In the genomic region with DNA sequence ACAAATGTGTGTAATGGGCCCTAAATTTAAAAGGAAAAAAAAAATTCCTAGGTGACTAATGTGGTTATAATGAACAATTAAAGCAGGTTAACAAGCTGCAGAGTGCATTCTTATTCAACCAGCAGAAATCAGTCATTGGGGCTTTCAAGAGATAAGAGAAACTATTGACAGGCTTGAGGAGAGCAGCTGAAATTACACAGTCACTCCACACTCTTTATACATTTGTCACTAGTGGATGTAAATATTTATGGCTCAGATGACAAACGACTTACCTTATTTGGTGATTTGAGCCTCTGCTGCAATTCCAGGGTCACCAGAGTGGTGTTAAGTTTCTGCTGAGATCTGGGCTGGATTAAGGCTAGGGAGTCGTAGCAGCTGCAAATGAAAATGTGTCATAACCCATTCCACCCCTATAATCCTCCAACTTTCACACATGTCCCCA, we compare ENCODE assay signal across 1 cellular context.
TF ChIP-seq lines count a peak whose summit lies in the region.

No MANE protein-coding gene starts in this region.

TF ChIP-seq in HEK293, 187 proteins besides CTCF, POLR2A, EP300 and RAD21 (continued from another document and continues in another):
- TF ChIP-seq, protein P1, sequence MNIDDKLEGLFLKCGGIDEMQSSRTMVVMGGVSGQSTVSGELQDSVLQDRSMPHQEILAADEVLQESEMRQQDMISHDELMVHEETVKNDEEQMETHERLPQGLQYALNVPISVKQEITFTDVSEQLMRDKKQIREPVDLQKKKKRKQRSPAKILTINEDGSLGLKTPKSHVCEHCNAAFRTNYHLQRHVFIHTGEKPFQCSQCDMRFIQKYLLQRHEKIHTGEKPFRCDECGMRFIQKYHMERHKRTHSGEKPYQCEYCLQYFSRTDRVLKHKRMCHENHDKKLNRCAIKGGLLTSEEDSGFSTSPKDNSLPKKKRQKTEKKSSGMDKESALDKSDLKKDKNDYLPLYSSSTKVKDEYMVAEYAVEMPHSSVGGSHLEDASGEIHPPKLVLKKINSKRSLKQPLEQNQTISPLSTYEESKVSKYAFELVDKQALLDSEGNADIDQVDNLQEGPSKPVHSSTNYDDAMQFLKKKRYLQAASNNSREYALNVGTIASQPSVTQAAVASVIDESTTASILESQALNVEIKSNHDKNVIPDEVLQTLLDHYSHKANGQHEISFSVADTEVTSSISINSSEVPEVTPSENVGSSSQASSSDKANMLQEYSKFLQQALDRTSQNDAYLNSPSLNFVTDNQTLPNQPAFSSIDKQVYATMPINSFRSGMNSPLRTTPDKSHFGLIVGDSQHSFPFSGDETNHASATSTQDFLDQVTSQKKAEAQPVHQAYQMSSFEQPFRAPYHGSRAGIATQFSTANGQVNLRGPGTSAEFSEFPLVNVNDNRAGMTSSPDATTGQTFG (tag by site-specific recombination; IDR thresholded peaks at IDR 0.05; ENCODE audit: borderline replicate concordance), result no peak
- TF ChIP-seq, protein P2, sequence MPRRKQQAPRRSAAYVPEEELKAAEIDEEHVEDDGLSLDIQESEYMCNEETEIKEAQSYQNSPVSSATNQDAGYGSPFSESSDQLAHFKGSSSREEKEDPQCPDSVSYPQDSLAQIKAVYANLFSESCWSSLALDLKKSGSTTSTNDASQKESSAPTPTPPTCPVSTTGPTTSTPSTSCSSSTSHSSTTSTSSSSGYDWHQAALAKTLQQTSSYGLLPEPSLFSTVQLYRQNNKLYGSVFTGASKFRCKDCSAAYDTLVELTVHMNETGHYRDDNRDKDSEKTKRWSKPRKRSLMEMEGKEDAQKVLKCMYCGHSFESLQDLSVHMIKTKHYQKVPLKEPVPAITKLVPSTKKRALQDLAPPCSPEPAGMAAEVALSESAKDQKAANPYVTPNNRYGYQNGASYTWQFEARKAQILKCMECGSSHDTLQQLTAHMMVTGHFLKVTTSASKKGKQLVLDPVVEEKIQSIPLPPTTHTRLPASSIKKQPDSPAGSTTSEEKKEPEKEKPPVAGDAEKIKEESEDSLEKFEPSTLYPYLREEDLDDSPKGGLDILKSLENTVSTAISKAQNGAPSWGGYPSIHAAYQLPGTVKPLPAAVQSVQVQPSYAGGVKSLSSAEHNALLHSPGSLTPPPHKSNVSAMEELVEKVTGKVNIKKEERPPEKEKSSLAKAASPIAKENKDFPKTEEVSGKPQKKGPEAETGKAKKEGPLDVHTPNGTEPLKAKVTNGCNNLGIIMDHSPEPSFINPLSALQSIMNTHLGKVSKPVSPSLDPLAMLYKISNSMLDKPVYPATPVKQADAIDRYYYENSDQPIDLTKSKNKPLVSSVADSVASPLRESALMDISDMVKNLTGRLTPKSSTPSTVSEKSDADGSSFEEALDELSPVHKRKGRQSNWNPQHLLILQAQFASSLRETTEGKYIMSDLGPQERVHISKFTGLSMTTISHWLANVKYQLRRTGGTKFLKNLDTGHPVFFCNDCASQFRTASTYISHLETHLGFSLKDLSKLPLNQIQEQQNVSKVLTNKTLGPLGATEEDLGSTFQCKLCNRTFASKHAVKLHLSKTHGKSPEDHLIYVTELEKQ (tag by site-specific recombination; IDR thresholded peaks at IDR 0.05; ENCODE audit: borderline replicate concordance), result peak; percentile 87
- no peak for TF ChIP-seq ZNF654 (tag by site-specific recombination; IDR thresholded peaks at IDR 0.05; ENCODE audit: low read depth)
- TF ChIP-seq KLF7 (tag by site-specific recombination; IDR thresholded peaks at IDR 0.05; ENCODE audit: borderline replicate concordance), result no peak
- TF ChIP-seq ZNF24 (tag by site-specific recombination; IDR thresholded peaks at IDR 0.05), result 0 out of 2 replicates have a peak, but pooled peaks have one; percentile 59
- TF ChIP-seq ZNF518A (tag by site-specific recombination; conservative IDR thresholded peaks at IDR 0.05; ENCODE audit: low read depth), result 0 out of 2 replicates have a peak, but pooled peaks have one; percentile 25
- TF ChIP-seq ZNF221 (tag by site-specific recombination; IDR thresholded peaks at IDR 0.05; ENCODE audit: borderline replicate concordance), result no peak
- TF ChIP-seq ZNF146 (tag by site-specific recombination; IDR thresholded peaks at IDR 0.05), result no peak
- TF ChIP-seq ZNF23 (tag by site-specific recombination; IDR thresholded peaks at IDR 0.05; ENCODE audit: borderline replicate concordance), result no peak
- TF ChIP-seq, protein P3, sequence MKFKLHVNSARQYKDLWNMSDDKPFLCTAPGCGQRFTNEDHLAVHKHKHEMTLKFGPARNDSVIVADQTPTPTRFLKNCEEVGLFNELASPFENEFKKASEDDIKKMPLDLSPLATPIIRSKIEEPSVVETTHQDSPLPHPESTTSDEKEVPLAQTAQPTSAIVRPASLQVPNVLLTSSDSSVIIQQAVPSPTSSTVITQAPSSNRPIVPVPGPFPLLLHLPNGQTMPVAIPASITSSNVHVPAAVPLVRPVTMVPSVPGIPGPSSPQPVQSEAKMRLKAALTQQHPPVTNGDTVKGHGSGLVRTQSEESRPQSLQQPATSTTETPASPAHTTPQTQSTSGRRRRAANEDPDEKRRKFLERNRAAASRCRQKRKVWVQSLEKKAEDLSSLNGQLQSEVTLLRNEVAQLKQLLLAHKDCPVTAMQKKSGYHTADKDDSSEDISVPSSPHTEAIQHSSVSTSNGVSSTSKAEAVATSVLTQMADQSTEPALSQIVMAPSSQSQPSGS (tag by site-specific recombination; IDR thresholded peaks at IDR 0.05; ENCODE audit: low read depth), result no peak
- peak; percentile 53; the same call in 1 of the 2 replicates for TF ChIP-seq ZNF639 (tag by site-specific recombination; IDR thresholded peaks at IDR 0.05)
- TF ChIP-seq ZBTB10 (tag by site-specific recombination; IDR thresholded peaks at IDR 0.05), result no peak
- no peak for TF ChIP-seq KLF1 (tag by site-specific recombination; IDR thresholded peaks at IDR 0.05)
- no peak for TF ChIP-seq ZNF658 (tag by site-specific recombination; IDR thresholded peaks at IDR 0.05)
- TF ChIP-seq, protein P4, sequence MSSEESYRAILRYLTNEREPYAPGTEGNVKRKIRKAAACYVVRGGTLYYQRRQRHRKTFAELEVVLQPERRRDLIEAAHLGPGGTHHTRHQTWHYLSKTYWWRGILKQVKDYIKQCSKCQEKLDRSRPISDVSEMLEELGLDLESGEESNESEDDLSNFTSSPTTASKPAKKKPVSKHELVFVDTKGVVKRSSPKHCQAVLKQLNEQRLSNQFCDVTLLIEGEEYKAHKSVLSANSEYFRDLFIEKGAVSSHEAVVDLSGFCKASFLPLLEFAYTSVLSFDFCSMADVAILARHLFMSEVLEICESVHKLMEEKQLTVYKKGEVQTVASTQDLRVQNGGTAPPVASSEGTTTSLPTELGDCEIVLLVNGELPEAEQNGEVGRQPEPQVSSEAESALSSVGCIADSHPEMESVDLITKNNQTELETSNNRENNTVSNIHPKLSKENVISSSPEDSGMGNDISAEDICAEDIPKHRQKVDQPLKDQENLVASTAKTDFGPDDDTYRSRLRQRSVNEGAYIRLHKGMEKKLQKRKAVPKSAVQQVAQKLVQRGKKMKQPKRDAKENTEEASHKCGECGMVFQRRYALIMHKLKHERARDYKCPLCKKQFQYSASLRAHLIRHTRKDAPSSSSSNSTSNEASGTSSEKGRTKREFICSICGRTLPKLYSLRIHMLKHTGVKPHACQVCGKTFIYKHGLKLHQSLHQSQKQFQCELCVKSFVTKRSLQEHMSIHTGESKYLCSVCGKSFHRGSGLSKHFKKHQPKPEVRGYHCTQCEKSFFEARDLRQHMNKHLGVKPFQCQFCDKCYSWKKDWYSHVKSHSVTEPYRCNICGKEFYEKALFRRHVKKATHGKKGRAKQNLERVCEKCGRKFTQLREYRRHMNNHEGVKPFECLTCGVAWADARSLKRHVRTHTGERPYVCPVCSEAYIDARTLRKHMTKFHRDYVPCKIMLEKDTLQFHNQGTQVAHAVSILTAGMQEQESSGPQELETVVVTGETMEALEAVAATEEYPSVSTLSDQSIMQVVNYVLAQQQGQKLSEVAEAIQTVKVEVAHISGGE (tag by site-specific recombination; conservative IDR thresholded peaks at IDR 0.05; ENCODE audit: low read depth), result no peak
- TF ChIP-seq ZNF701 (tag by site-specific recombination; IDR thresholded peaks at IDR 0.05), result no peak
- TF ChIP-seq, protein P5, sequence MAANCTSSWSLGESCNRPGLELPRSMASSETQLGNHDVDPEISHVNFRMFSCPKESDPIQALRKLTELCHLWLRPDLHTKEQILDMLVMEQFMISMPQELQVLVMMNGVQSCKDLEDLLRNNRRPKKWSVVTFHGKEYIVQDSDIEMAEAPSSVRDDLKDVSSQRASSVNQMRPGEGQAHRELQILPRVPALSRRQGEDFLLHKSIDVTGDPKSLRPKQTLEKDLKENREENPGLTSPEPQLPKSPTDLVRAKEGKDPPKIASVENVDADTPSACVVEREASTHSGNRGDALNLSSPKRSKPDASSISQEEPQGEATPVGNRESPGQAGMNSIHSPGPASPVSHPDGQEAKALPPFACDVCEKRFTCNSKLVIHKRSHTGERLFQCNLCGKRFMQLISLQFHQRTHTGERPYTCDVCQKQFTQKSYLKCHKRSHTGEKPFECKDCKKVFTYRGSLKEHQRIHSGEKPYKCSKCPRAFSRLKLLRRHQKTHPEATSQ (tag by site-specific recombination; IDR thresholded peaks at IDR 0.05), result no peak
- peak; percentile 90 for TF ChIP-seq ZXDB (tag by site-specific recombination; IDR thresholded peaks at IDR 0.05)
- no peak for TF ChIP-seq HOXC10 (CRISPR knock-in tag; IDR thresholded peaks at IDR 0.05)
- TF ChIP-seq ZNF677 (tag by site-specific recombination; IDR thresholded peaks at IDR 0.05), result no peak
- no peak for TF ChIP-seq SALL2 (tag by site-specific recombination; IDR thresholded peaks at IDR 0.05; ENCODE audit: borderline replicate concordance)
- TF ChIP-seq IKZF3 (tag by site-specific recombination; IDR thresholded peaks at IDR 0.05), result no peak
- peak; percentile 93 for TF ChIP-seq ZNF580 (tag by site-specific recombination; IDR thresholded peaks at IDR 0.05)
- no peak for TF ChIP-seq ZNF354C (tag by site-specific recombination; IDR thresholded peaks at IDR 0.05; ENCODE audit: borderline replicate concordance, low read depth)
